ENCODE assay signal across 10 cellular contexts in genomic region chr2:12722445-12723316, GRCh38. TPM values are rescaled to one million over a fixed set of nuclear protein-coding genes. Genes with fewer than 3 reads are reported as not detected.
DNase-seq lines count a peak whose midpoint lies in the region; ATAC-seq and TF ChIP-seq lines count a peak whose summit lies in the region.
"Had no signal": no experiment of that assay in that cellular context is flagged by ENCODE, and none has a peak within 500 bp of the region (broad histone marks: within the 10 kb centered on the region; RNA-seq: fewer than 3 reads in every experiment).

No MANE protein-coding gene starts in this region.

- no peak for ATAC-seq in CD4-positive, CD25-positive, alpha-beta regulatory T cell (ENCODE audit: low read depth in 2 of 2)
- ATAC-seq in GM21737 (IDR thresholded peaks at IDR 0.05; ENCODE audit: unreplicated experiment), result no peak

- no peak overlapping the region for H2AFZ ChIP-seq in neuron (ENCODE audit: low read depth, low read length)

- H3K9me3 Mint-ChIP-seq in CD4-positive, CD25-positive, alpha-beta regulatory T cell, result peaks cover 0 to 2% (median 0%) of the 10 kb centered on the region in 7 donors

- H3K27me3 ChIP-seq in CD4-positive, CD25-positive, alpha-beta regulatory T cell (ENCODE audit: control insufficient read depth, insufficient read depth, low read length), result no peaks in the 10 kb centered on the region
- no peaks in the 10 kb centered on the region for H3K27me3 ChIP-seq in MG63
- H3K27me3 ChIP-seq in brain microvascular endothelial cell (replicated peaks), result no peaks in the 10 kb centered on the region
- H3K27me3 ChIP-seq in neuron (ENCODE audit: insufficient read depth, low read length), result no peaks in the 10 kb centered on the region

- H3K36me3 ChIP-seq in CD4-positive, CD25-positive, alpha-beta regulatory T cell (ENCODE audit: control insufficient read depth, insufficient read depth, low read length), result peaks cover 47% of the 10 kb centered on the region
- H3K36me3 ChIP-seq in MG63 (peaks cover 51% of the 10 kb centered on the region), brain microvascular endothelial cell (replicated peaks) (peaks cover 26% of the 10 kb centered on the region), neuron (ENCODE audit: insufficient read depth, low read length) (peaks cover 49% of the 10 kb centered on the region)

- peaks cover 72% of the 10 kb centered on the region for H3K4me1 ChIP-seq in CD4-positive, CD25-positive, alpha-beta regulatory T cell (ENCODE audit: control insufficient read depth, insufficient read depth, low read length, poor library complexity, severe bottlenecking)
- peaks cover 26% of the 10 kb centered on the region for H3K4me1 ChIP-seq in neuron (ENCODE audit: insufficient read depth, low read length)

- peak overlapping the region; percentile 52 to 90 (median 89) for H3K27ac Mint-ChIP-seq in CD4-positive, CD25-positive, alpha-beta regulatory T cell

- peaks cover 5% of the 10 kb centered on the region for H3K27me3 Mint-ChIP-seq in CD4-positive, CD25-positive, alpha-beta regulatory T cell

- in situ Hi-C loops in brain microvascular endothelial cell (cut with HindIII; ENCODE audit: low pct_ligation_motif_present, low sequenced_read_pairs), result loop anchor here (25.0 kb wide), 2 partner anchors 410 to 860 kb away; no protein-coding TSS in a partner anchor
- in situ Hi-C loops in GM13977 (cut with MboI; ENCODE audit: low pct_unique_long_range_greater_than_20kb, low sequenced_read_pairs, unreplicated experiment), result loop anchor here (25.0 kb wide), 1 partner anchor 885 kb away; no protein-coding TSS in a partner anchor

- TF ChIP-seq CTCF in brain microvascular endothelial cell (IDR thresholded peaks at IDR 0.05; ENCODE audit: low read depth, low read length, missing control alignments), result peak; percentile 46
- no peak for TF ChIP-seq CTCF in GM13977 (IDR thresholded peaks at IDR 0.05; ENCODE audit: extremely low read depth, insufficient read depth, missing control alignments)

- peak overlapping the region; percentile 97 to 100 (median 100) for H3K4me3 Mint-ChIP-seq in CD4-positive, CD25-positive, alpha-beta regulatory T cell

- peaks cover 49% of the 10 kb centered on the region for H3K36me3 Mint-ChIP-seq in CD4-positive, CD25-positive, alpha-beta regulatory T cell

- DNase-seq in CD4-positive, CD25-positive, alpha-beta regulatory T cell, result no peak
- no peak for DNase-seq in MG63
- DNase-seq in brain microvascular endothelial cell, result no peak
- no peak for DNase-seq in NCI-H524 treated with DMSO at 0.1 percent for 48 hours (lab: John Stamatoyannopoulos, UW)
- no peak for DNase-seq in GM13977 (ENCODE audit: low spot score)
- no peak for DNase-seq in NCI-H345 treated with DMSO at 0.1 percent for 48 hours (lab: John Stamatoyannopoulos, UW; ENCODE audit: unreplicated experiment)
- DNase-seq: central memory CD4-positive, alpha-beta T cell; stimulated activated CD4-positive, alpha-beta T cell treated with anti-CD3 and anti-CD28 coated beads, Interleukin-12 subunit alpha, Interleukin-12 subunit beta, amount 100 ng/mL, for 4 hours had no signal

- no peak overlapping the region for H3K27ac ChIP-seq in CD4-positive, CD25-positive, alpha-beta regulatory T cell (ENCODE audit: insufficient read depth, low read length, poor library complexity, severe bottlenecking)
- peak overlapping the region; percentile 87 for H3K27ac ChIP-seq in brain microvascular endothelial cell

- H3K4me1 Mint-ChIP-seq in CD4-positive, CD25-positive, alpha-beta regulatory T cell, result peaks cover 32 to 84% (median 66%) of the 10 kb centered on the region in 4 donors

- no peaks in the 10 kb centered on the region for H3K9me3 ChIP-seq in CD4-positive, CD25-positive, alpha-beta regulatory T cell (ENCODE audit: control insufficient read depth in 2 of 2, low read length in 2 of 2)
- H3K9me3 ChIP-seq in MG63 (no peaks in the 10 kb centered on the region), neuron (ENCODE audit: low read length) (no peaks in the 10 kb centered on the region)

- peak overlapping the region; percentile 90 for H3K4me3 ChIP-seq in CD4-positive, CD25-positive, alpha-beta regulatory T cell (ENCODE audit: low read depth, low read length)
- peak overlapping the region; percentile 88 for H3K4me3 ChIP-seq in MG63
- peak overlapping the region; percentile 88 for H3K4me3 ChIP-seq in brain microvascular endothelial cell (ENCODE audit: low read depth, low read length)
- H3K4me3 ChIP-seq in neuron (ENCODE audit: low read length), result peak overlapping the region; percentile 80

RNA-seq across cellular contexts. Expression of gene TRIB2, which starts 5.9 kb away (rescaled TPM):
- total RNA-seq in CD4-positive, CD25-positive, alpha-beta regulatory T cell, result 180 TPM
- 100 to 1,000 TPM in 3 of 4 donors, 10 to 100 TPM in 1; 87.6 to 131 (median 109) TPM for polyA plus RNA-seq in CD4-positive, CD25-positive, alpha-beta regulatory T cell
- total RNA-seq in MG63 (2014; rRNA removed; shearing (Covaris generic); ENCODE audit: low replicate concordance), result 59.4 and 76.6 TPM in 2 replicates
